Comparison of ENCODE assay signal across 1 cellular context in the genomic region with DNA sequence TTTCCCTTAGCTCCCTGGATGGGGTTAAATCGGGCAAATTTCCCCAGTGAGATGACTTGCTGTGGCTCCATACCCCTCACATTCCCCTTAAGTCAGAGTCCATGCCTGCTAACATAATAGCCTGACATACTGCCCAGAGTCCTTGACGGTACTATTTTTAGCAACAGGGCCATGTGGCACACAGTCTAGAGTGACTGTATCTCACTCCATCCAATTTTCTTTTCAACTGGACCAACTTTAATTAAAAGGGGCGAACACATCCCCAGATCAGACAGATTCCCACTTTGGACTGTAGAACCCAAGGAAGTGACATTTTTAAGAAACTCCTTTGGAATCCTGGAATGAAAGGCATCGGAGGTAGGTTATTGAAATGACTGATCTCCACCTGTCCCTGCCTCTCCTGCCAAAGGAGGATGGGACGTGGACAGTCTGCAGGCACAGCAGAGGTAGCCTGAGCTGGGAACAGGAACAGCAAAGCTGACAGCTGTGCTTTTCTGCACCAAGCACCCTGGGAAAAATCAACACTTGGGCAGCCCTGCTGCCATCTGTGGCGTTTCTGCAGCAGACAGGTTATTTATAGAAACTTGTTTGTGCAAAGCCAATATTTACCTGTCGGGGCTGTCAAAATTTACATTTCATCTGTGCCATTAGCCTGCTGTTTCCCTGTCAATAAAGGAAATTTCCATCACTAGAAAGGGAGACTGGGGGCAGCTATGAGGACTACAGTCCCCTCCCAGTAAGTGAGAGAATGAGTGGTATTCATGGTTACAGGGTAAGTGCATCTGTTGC.
TF ChIP-seq lines count a peak whose summit lies in the region.

No MANE protein-coding gene starts in this region.

TF ChIP-seq in HepG2, 621 proteins besides CTCF, POLR2A, EP300 and RAD21 (continued from another document and continues in another):
- TF ChIP-seq, protein P1, sequence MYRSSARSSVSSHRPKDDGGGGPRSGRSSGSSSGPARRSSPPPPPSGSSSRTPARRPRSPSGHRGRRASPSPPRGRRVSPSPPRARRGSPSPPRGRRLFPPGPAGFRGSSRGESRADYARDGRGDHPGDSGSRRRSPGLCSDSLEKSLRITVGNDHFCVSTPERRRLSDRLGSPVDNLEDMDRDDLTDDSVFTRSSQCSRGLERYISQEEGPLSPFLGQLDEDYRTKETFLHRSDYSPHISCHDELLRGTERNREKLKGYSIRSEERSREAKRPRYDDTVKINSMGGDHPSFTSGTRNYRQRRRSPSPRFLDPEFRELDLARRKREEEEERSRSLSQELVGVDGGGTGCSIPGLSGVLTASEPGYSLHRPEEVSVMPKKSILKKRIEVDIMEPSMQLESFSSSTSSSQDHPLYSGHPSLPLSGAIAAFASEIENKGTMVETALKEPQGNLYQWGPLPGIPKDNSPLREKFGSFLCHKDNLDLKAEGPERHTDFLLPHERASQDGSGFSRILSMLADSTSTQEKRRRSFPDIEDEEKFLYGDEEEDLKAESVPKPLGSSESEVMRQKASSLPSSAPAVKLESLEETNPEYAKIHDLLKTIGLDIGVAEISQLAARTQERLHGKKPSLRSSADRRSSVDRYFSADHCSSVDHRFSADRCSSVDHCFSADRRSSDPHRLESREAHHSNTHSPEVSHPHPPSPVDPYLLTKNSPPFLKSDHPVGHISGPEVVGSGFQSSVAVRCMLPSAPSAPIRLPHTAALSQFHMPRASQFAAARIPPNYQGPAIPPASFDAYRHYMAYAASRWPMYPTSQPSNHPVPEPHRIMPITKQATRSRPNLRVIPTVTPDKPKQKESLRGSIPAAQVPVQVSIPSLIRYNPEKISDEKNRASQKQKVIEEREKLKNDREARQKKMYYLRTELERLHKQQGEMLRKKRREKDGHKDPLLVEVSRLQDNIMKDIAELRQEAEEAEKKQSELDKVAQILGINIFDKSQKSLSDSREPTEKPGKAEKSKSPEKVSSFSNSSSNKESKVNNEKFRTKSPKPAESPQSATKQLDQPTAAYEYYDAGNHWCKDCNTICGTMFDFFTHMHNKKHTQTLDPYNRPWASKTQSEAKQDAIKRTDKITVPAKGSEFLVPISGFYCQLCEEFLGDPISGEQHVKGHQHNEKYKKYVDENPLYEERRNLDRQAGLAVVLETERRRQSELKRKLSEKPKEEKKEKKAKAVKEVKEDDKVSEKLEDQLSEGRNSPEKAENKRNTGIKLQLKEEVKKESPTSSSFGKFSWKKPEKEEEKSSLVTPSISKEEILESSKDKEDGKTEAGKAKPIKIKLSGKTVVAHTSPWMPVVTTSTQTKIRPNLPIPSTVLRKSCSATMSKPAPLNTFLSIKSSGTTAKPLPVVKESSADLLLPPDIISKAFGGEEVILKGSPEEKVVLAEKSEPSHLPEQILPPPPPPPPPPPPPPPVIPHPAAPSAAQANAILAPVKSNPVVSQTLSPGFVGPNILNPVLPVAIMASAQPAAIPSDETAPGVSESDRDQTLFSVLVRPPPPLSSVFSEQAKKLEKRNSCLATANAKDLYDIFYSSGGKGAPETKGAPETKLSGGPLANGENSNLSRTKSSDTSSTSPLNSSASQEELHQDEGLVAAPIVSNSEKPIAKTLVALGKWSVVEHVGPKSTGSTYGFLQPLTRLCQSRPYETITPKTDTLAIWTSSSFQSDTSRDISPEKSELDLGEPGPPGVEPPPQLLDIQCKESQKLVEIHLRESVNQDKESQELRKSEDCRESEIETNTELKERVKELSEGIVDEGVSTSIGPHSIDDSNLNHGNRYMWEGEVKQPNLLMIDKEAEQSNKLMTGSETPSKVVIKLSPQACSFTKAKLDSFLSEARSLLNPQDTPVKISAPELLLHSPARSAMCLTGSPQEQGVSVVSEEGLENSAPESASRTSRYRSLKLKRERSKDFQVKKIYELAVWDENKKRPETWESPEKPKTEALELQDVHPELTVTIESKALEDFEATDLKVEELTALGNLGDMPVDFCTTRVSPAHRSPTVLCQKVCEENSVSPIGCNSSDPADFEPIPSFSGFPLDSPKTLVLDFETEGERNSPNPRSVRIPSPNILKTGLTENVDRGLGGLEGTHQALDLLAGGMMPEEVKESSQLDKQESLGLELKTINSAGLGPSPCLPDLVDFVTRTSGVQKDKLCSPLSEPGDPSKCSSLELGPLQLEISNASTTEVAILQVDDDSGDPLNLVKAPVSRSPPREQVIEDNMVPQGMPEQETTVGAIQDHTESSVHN (CRISPR knock-in tag; IDR thresholded peaks at IDR 0.05), result 0 out of 2 replicates have a peak, but pooled peaks have one; percentile 59
- TF ChIP-seq ZBTB7A (CRISPR knock-in tag; IDR thresholded peaks at IDR 0.05) (no peak), MBD4 (IDR thresholded peaks at IDR 0.05; ENCODE audit: borderline replicate concordance, low read length) (no peak; the same call in 1 of the 2 replicates), ZSCAN12 (CRISPR knock-in tag; IDR thresholded peaks at IDR 0.05) (no peak), TARDBP (CRISPR knock-in tag; IDR thresholded peaks at IDR 0.05) (peak; percentile 78; the same call in 1 of the 2 replicates), SAFB2 (CRISPR knock-in tag; IDR thresholded peaks at IDR 0.05; ENCODE audit: borderline replicate concordance, low read depth) (no peak; the same call in 1 of the 2 replicates), ZNF282 (IDR thresholded peaks at IDR 0.05; ENCODE audit: partially characterized antibody) (no peak), MED13 (CRISPR knock-in tag; IDR thresholded peaks at IDR 0.05) (no peak), CBX5 (CRISPR knock-in tag; IDR thresholded peaks at IDR 0.05; ENCODE audit: borderline replicate concordance) (peak; percentile 61; the same call in 1 of the 2 replicates), ZNF251 (CRISPR knock-in tag; IDR thresholded peaks at IDR 0.05) (no peak), GATAD1 (CRISPR knock-in tag; IDR thresholded peaks at IDR 0.05) (peak; percentile 55), ZNF331 (CRISPR knock-in tag; IDR thresholded peaks at IDR 0.05) (peak; percentile 88), RBAK (CRISPR knock-in tag; IDR thresholded peaks at IDR 0.05) (no peak), ZNF747 (CRISPR knock-in tag; IDR thresholded peaks at IDR 0.05; ENCODE audit: borderline replicate concordance) (peak; percentile 72), TEAD2 (CRISPR knock-in tag; IDR thresholded peaks at IDR 0.05) (no peak), KLF12 (CRISPR knock-in tag; IDR thresholded peaks at IDR 0.05; ENCODE audit: borderline replicate concordance) (peak; percentile 21; the same call in 1 of the 2 replicates), FOXC1 (CRISPR knock-in tag; IDR thresholded peaks at IDR 0.05; ENCODE audit: borderline replicate concordance) (0 out of 2 replicates have a peak, but pooled peaks have one; percentile 26), THAP11 (CRISPR knock-in tag; IDR thresholded peaks at IDR 0.05) (peak; percentile 62), NFIC (IDR thresholded peaks at IDR 0.05; ENCODE audit: low read length) (peak; percentile 94; the same call in 1 of the 2 replicates), ZNF101 (CRISPR knock-in tag; IDR thresholded peaks at IDR 0.05; ENCODE audit: borderline replicate concordance, low read depth) (no peak), ZSCAN31 (CRISPR knock-in tag; IDR thresholded peaks at IDR 0.05; ENCODE audit: low read depth) (peak; percentile 87), TOPORS (CRISPR knock-in tag; IDR thresholded peaks at IDR 0.05) (no peak), ZNF782 (CRISPR knock-in tag; IDR thresholded peaks at IDR 0.05; ENCODE audit: borderline replicate concordance) (peak; percentile 35; the same call in 1 of the 2 replicates), DPF2 (CRISPR knock-in tag; IDR thresholded peaks at IDR 0.05; ENCODE audit: borderline replicate concordance, low read depth) (peak; percentile 40; the same call in 1 of the 2 replicates), HMG20B (CRISPR knock-in tag; conservative IDR thresholded peaks at IDR 0.05) (peak; percentile 75; the same call in 1 of the 2 replicates), SALL2 (CRISPR knock-in tag; IDR thresholded peaks at IDR 0.05) (0 out of 2 replicates have a peak, but pooled peaks have one; percentile 52), SMC3 (IDR thresholded peaks at IDR 0.05; ENCODE audit: low read length) (no peak; the same call in 1 of the 2 replicates), ZNF768 (CRISPR knock-in tag; IDR thresholded peaks at IDR 0.05) (peak; percentile 90), ZNF292 (CRISPR knock-in tag; IDR thresholded peaks at IDR 0.05; ENCODE audit: borderline replicate concordance, low read depth) (peak; percentile 94; the same call in 1 of the 2 replicates), FOXJ3 (CRISPR knock-in tag; IDR thresholded peaks at IDR 0.05; ENCODE audit: borderline replicate concordance) (peak; percentile 98; the same call in 1 of the 2 replicates), SP5 (CRISPR knock-in tag; IDR thresholded peaks at IDR 0.05; ENCODE audit: borderline replicate concordance, low read depth) (peak; percentile 77), HCFC1 (IDR thresholded peaks at IDR 0.05; ENCODE audit: low read depth, low read length) (no peak), ZIK1 (CRISPR knock-in tag; IDR thresholded peaks at IDR 0.05; ENCODE audit: borderline replicate concordance, low read depth) (no peak)
- TF ChIP-seq, protein P2, sequence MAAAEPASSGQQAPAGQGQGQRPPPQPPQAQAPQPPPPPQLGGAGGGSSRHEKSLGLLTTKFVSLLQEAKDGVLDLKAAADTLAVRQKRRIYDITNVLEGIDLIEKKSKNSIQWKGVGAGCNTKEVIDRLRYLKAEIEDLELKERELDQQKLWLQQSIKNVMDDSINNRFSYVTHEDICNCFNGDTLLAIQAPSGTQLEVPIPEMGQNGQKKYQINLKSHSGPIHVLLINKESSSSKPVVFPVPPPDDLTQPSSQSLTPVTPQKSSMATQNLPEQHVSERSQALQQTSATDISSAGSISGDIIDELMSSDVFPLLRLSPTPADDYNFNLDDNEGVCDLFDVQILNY (CRISPR knock-in tag; conservative IDR thresholded peaks at IDR 0.05), result no peak
- TF ChIP-seq, protein P3, sequence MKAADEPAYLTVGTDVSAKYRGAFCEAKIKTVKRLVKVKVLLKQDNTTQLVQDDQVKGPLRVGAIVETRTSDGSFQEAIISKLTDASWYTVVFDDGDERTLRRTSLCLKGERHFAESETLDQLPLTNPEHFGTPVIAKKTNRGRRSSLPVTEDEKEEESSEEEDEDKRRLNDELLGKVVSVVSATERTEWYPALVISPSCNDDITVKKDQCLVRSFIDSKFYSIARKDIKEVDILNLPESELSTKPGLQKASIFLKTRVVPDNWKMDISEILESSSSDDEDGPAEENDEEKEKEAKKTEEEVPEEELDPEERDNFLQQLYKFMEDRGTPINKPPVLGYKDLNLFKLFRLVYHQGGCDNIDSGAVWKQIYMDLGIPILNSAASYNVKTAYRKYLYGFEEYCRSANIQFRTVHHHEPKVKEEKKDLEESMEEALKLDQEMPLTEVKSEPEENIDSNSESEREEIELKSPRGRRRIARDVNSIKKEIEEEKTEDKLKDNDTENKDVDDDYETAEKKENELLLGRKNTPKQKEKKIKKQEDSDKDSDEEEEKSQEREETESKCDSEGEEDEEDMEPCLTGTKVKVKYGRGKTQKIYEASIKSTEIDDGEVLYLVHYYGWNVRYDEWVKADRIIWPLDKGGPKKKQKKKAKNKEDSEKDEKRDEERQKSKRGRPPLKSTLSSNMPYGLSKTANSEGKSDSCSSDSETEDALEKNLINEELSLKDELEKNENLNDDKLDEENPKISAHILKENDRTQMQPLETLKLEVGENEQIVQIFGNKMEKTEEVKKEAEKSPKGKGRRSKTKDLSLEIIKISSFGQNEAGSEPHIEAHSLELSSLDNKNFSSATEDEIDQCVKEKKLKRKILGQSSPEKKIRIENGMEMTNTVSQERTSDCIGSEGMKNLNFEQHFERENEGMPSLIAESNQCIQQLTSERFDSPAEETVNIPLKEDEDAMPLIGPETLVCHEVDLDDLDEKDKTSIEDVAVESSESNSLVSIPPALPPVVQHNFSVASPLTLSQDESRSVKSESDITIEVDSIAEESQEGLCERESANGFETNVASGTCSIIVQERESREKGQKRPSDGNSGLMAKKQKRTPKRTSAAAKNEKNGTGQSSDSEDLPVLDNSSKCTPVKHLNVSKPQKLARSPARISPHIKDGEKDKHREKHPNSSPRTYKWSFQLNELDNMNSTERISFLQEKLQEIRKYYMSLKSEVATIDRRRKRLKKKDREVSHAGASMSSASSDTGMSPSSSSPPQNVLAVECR (CRISPR knock-in tag; IDR thresholded peaks at IDR 0.05; ENCODE audit: borderline replicate concordance), result peak; percentile 72; the same call in 1 of the 2 replicates
- TF ChIP-seq, protein P4, sequence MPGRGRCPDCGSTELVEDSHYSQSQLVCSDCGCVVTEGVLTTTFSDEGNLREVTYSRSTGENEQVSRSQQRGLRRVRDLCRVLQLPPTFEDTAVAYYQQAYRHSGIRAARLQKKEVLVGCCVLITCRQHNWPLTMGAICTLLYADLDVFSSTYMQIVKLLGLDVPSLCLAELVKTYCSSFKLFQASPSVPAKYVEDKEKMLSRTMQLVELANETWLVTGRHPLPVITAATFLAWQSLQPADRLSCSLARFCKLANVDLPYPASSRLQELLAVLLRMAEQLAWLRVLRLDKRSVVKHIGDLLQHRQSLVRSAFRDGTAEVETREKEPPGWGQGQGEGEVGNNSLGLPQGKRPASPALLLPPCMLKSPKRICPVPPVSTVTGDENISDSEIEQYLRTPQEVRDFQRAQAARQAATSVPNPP (CRISPR knock-in tag; IDR thresholded peaks at IDR 0.05), result 0 out of 2 replicates have a peak, but pooled peaks have one; percentile 27
- TF ChIP-seq, protein P5, sequence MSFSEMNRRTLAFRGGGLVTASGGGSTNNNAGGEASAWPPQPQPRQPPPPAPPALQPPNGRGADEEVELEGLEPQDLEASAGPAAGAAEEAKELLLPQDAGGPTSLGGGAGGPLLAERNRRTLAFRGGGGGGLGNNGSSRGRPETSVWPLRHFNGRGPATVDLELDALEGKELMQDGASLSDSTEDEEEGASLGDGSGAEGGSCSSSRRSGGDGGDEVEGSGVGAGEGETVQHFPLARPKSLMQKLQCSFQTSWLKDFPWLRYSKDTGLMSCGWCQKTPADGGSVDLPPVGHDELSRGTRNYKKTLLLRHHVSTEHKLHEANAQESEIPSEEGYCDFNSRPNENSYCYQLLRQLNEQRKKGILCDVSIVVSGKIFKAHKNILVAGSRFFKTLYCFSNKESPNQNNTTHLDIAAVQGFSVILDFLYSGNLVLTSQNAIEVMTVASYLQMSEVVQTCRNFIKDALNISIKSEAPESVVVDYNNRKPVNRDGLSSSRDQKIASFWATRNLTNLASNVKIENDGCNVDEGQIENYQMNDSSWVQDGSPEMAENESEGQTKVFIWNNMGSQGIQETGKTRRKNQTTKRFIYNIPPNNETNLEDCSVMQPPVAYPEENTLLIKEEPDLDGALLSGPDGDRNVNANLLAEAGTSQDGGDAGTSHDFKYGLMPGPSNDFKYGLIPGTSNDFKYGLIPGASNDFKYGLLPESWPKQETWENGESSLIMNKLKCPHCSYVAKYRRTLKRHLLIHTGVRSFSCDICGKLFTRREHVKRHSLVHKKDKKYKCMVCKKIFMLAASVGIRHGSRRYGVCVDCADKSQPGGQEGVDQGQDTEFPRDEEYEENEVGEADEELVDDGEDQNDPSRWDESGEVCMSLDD (CRISPR knock-in tag; IDR thresholded peaks at IDR 0.05; ENCODE audit: borderline replicate concordance), result no peak
- TF ChIP-seq, protein P6, sequence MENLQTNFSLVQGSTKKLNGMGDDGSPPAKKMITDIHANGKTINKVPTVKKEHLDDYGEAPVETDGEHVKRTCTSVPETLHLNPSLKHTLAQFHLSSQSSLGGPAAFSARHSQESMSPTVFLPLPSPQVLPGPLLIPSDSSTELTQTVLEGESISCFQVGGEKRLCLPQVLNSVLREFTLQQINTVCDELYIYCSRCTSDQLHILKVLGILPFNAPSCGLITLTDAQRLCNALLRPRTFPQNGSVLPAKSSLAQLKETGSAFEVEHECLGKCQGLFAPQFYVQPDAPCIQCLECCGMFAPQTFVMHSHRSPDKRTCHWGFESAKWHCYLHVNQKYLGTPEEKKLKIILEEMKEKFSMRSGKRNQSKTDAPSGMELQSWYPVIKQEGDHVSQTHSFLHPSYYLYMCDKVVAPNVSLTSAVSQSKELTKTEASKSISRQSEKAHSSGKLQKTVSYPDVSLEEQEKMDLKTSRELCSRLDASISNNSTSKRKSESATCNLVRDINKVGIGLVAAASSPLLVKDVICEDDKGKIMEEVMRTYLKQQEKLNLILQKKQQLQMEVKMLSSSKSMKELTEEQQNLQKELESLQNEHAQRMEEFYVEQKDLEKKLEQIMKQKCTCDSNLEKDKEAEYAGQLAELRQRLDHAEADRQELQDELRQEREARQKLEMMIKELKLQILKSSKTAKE (CRISPR knock-in tag; IDR thresholded peaks at IDR 0.05; ENCODE audit: borderline replicate concordance), result peak; percentile 97
